In the genomic region with DNA sequence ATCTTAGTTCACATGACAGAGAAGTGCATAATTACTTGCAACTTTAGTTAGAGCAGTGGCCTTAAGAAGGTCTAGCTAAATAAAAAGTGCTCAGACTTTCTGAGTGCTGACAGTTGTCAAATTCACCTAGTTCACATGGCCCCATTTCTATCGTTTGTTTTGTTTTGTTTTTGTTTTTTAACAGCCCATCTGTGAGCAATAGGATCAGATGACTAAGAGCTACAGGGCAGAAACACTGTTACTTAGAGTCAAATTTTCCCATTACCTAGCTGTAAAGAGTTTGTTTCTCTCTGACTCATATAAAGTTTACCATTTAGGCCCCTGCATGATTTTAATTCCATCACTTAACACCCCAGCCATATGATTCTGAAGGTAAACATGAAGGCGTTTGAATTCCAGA, we compare ENCODE assay signal across 14 cellular contexts. TPM values are rescaled to one million over a fixed set of nuclear protein-coding genes. Genes with fewer than 3 reads are reported as not detected.
A peak's percentile ranks its signal among the peaks of the same experiment; 100 is the strongest.
DNase-seq lines count a peak whose midpoint lies in the region; ATAC-seq and TF ChIP-seq lines count a peak whose summit lies in the region.
"Had no signal": no experiment of that assay in that cellular context is flagged by ENCODE, and none has a peak within 500 bp of the region (broad histone marks: within the 10 kb centered on the region; RNA-seq: fewer than 3 reads in every experiment).

No MANE protein-coding gene starts in this region.

- CTCF ChIA-PET in BJ (lab: Yijun Ruan, JAX) = interaction anchor here (0.9 to 4.4 kb wide), 4 partner anchors 17 to 234 kb away, joined by 3 to 22 read pairs (median 6); no protein-coding TSS in a partner anchor

- peak; percentile 65 for DNase-seq in BJ (ENCODE audit: low read depth)
- peak; percentile 84 for DNase-seq in M059J (ENCODE audit: low read depth)
- DNase-seq in dermis blood vessel endothelial cell = peak; percentile 68
- DNase-seq in osteoblast (ENCODE audit: insufficient read length, low spot score, missing footprints) = peak; percentile 75
- no peak for DNase-seq in DMS153 treated with DMSO at 0.1 percent for 48 hours (lab: John Stamatoyannopoulos, UW; ENCODE audit: unreplicated experiment)
- DNase-seq in NCI-H187 treated with DMSO at 0.1 percent for 48 hours (lab: John Stamatoyannopoulos, UW) = no peak
- DNase-seq in 8988T = no peak
- DNase-seq: activated CD8-positive, alpha-beta memory T cell treated with anti-CD3 and anti-CD28 coated beads, Interleukin-2, amount 50 U/mL, for 4 hours; CD4-positive, alpha-beta T cell; esophagus squamous epithelium; NCI-H2081 treated with DMSO at 0.1 percent for 48 hours; OCI-M1 had no signal

- TF ChIP-seq CTCF in BJ (IDR thresholded peaks at IDR 0.05; ENCODE audit: insufficient read depth, low read depth, low read length) (no peak), osteoblast (IDR thresholded peaks at IDR 0.05; ENCODE audit: extremely low read depth, low read depth, low read length) (no peak)

- POLR2A ChIA-PET in BJ (lab: Charles Lee) = interaction anchor here (0.6 kb wide), 1 partner anchor 15 kb away, joined by 3 read pairs; no protein-coding TSS in a partner anchor

- no peak for ATAC-seq in GM18858 (IDR thresholded peaks at IDR 0.05; ENCODE audit: unreplicated experiment)

- peaks cover 90% of the 10 kb centered on the region for H3K79me2 ChIP-seq in osteoblast (ENCODE audit: insufficient read depth, low read length)

- no peak overlapping the region for H3K4me3 ChIP-seq in BJ (ENCODE audit: low read depth, low read length)
- H3K4me3 ChIP-seq in osteoblast (ENCODE audit: insufficient read depth, low read length) = no peak overlapping the region
- H3K4me3 ChIP-seq: esophagus squamous epithelium, HAP-1 had no signal

- H4K20me1 ChIP-seq in osteoblast (ENCODE audit: insufficient read depth, low read length) = peaks cover 3% of the 10 kb centered on the region

- H3K27me3 ChIP-seq in BJ (ENCODE audit: control insufficient read depth, insufficient read depth, low read length) (no peaks in the 10 kb centered on the region), osteoblast (ENCODE audit: insufficient read depth, low read length) (no peaks in the 10 kb centered on the region)
- H3K27me3 ChIP-seq: esophagus squamous epithelium had no signal

- H3K27ac ChIP-seq in osteoblast (ENCODE audit: low read depth, low read length) = peak overlapping the region; percentile 86

- no peak overlapping the region for H2AFZ ChIP-seq in osteoblast (ENCODE audit: low read length)

- H3K4me1 ChIP-seq in osteoblast (ENCODE audit: insufficient read depth, low read length) = peaks cover 65% of the 10 kb centered on the region
- H3K4me1 ChIP-seq: HAP-1 had no signal

- H3K4me2 ChIP-seq in osteoblast (ENCODE audit: insufficient read depth, low read length) = no peak overlapping the region

- no peaks in the 10 kb centered on the region for H3K9me3 ChIP-seq in osteoblast (ENCODE audit: low read depth, low read length)
- H3K9me3 ChIP-seq: esophagus squamous epithelium, HAP-1 had no signal

- H3K36me3 ChIP-seq in BJ (ENCODE audit: control insufficient read depth, insufficient read depth, low read length) (peaks cover 6% of the 10 kb centered on the region), osteoblast (ENCODE audit: insufficient read depth, low read length) (peaks cover 77% of the 10 kb centered on the region)
- H3K36me3 ChIP-seq: HAP-1 had no signal

RNA-seq across cellular contexts. Expression of a gene that starts 18.8 kb away (rescaled TPM):
- 1,794 and 2,064 TPM in 2 replicates for polyA plus RNA-seq in BJ (2011; rRNA removed)
- polyA minus RNA-seq in BJ (2011; rRNA and poly(A)+ RNA removed) = 961 and 1,374 TPM in 2 replicates
- total RNA-seq in M059J (2014; rRNA removed; shearing (Covaris generic)) = 388 and 413 TPM in 2 replicates
- 1,771 and 3,866 TPM in 2 replicates for total RNA-seq in dermis blood vessel endothelial cell
- 291 and 337 TPM in 2 replicates for total RNA-seq in osteoblast
- total RNA-seq: CD4-positive, alpha-beta T cell had no signal

RNA-seq across cellular contexts. Expression of a gene that starts 44.1 kb away (rescaled TPM):
- 245 and 263 TPM in 2 replicates for polyA plus RNA-seq in BJ (2011; rRNA removed)
- 116 and 163 TPM in 2 replicates for polyA minus RNA-seq in BJ (2011; rRNA and poly(A)+ RNA removed)
- total RNA-seq in M059J (2014; rRNA removed; shearing (Covaris generic)) = 151 and 165 TPM in 2 replicates
- 247 and 291 TPM in 2 replicates for total RNA-seq in dermis blood vessel endothelial cell
- total RNA-seq in osteoblast = 62.8 and 67.3 TPM in 2 replicates
- total RNA-seq: CD4-positive, alpha-beta T cell had no signal

Comparison
In these comparisons a context has a peak if more than half of its experiments do, and no peak if none do; other contexts are left out.
1. DNase-seq: peak in BJ (single experiment), M059J (single experiment), dermis blood vessel endothelial cell (single experiment) and osteoblast (single experiment); none in DMS153 treated with DMSO at 0.1 percent for 48 hours (single experiment), NCI-H187 treated with DMSO at 0.1 percent for 48 hours (single experiment) and 8988T (single experiment).